In the genomic region with DNA sequence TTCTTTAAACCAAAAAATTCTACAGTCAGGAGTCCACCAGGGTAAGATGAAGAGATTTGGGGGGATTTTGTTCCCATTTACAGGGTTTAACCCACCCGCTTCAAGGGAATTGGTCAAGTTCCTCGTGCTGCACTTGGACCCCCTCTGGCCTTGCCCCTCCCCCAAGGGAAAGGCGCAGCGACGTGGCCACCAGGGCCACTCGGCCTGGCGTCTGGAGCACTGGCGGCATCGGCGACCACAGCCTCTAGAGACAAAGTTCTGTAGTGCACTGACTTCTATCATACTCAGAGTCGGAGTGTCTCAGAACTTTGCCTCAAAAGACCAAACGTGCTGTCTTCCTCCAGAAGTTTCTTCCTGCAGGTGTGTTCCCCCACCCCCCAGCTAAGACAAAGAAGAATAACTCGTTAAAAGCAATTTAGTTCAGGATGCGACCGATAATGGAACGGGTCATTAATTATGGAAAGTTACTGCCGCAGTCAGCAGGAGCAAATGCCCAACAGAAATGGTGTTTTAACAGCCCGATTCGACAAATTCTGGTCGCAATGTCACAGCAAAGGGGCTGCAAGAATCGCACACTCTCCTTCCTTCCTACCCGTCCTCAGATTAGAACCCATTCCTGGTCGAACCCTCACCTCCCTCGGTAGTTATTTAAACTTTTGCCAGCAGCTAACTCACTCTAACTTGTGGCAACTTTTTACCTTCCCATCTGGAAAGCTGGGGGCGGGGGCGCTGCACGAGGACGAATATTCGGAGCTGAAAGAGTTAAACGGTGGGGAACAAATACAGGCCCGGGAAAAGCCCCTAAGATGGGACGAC, we compare ENCODE assay signal across 8 cellular contexts.
DNase-seq lines count a peak whose midpoint lies in the region; ATAC-seq, FAIRE-seq and TF ChIP-seq lines count a peak whose summit lies in the region.

No MANE protein-coding gene starts in this region.

- H3K4me1 ChIP-seq in Karpas-422 (ENCODE audit: low read length) = peaks cover 43% of the 10 kb centered on the region
- peaks cover 7 to 14% of the 10 kb centered on the region in 2 donors for H3K4me1 ChIP-seq in naive thymus-derived CD4-positive, alpha-beta T cell (ENCODE audit: control insufficient read depth in 2 of 2, insufficient read depth in 2 of 2, low read length in 2 of 2)

- TF ChIP-seq POLR2A in GM12892 (IDR thresholded peaks at IDR 0.05; ENCODE audit: low read depth, low read length) = no peak

- H3K9me3 Mint-ChIP-seq in naive thymus-derived CD4-positive, alpha-beta T cell = peaks cover 0 to 4% (median 0%) of the 10 kb centered on the region in 11 donors

- no peak for TF ChIP-seq CTCF in coronary artery (IDR thresholded peaks at IDR 0.05)

- peak overlapping the region; percentile 84 to 94 (median 88) for H3K4me3 Mint-ChIP-seq in naive thymus-derived CD4-positive, alpha-beta T cell

- POLR2A ChIA-PET in naive thymus-derived CD4-positive, alpha-beta T cell (lab: Charles Lee) = interaction anchor here (0.9 to 1.2 kb wide), 2 partner anchors 53 to 249 kb away, joined by 3 read pairs; no protein-coding TSS in a partner anchor

- H3K4me2 ChIP-seq in Karpas-422 (ENCODE audit: low read depth, low read length, poor library complexity, severe bottlenecking) = peak overlapping the region; percentile 90

- H3K9me3 ChIP-seq in Karpas-422 (ENCODE audit: low read length) = no peaks in the 10 kb centered on the region
- no peaks in the 10 kb centered on the region for H3K9me3 ChIP-seq in naive thymus-derived CD4-positive, alpha-beta T cell (ENCODE audit: control insufficient read depth in 2 of 3, low read length in 3 of 3)

- ATAC-seq in naive thymus-derived CD4-positive, alpha-beta T cell = no peak
- ATAC-seq in GM21528 (IDR thresholded peaks at IDR 0.05; ENCODE audit: low FRiP score, unreplicated experiment) = no peak
- no peak for ATAC-seq in GM21737 (IDR thresholded peaks at IDR 0.05; ENCODE audit: unreplicated experiment)

- no peaks in the 10 kb centered on the region for H3K36me3 ChIP-seq in Karpas-422 (ENCODE audit: insufficient read depth, low read length)
- no peaks in the 10 kb centered on the region for H3K36me3 ChIP-seq in naive thymus-derived CD4-positive, alpha-beta T cell (ENCODE audit: control insufficient read depth in 2 of 3, insufficient read depth in 3 of 3, low read length in 3 of 3)

- H2AFZ ChIP-seq in Karpas-422 (ENCODE audit: low read length) = no peak overlapping the region

- H3K9ac ChIP-seq in Karpas-422 (ENCODE audit: low read length) = peak overlapping the region; percentile 72

- H3K27me3 ChIP-seq in Karpas-422 (ENCODE audit: low read length) = no peaks in the 10 kb centered on the region
- no peaks in the 10 kb centered on the region for H3K27me3 ChIP-seq in naive thymus-derived CD4-positive, alpha-beta T cell (ENCODE audit: control insufficient read depth in 2 of 2, insufficient read depth in 2 of 2, low read length in 2 of 2)

- H3K79me2 ChIP-seq in Karpas-422 (ENCODE audit: low read length) = no peaks in the 10 kb centered on the region

- peaks cover 0 to 14% (median 0%) of the 10 kb centered on the region in 5 donors for H3K36me3 Mint-ChIP-seq in naive thymus-derived CD4-positive, alpha-beta T cell

- peaks cover 16 to 31% (median 20%) of the 10 kb centered on the region in 7 donors for H3K4me1 Mint-ChIP-seq in naive thymus-derived CD4-positive, alpha-beta T cell

- CTCF ChIA-PET in naive thymus-derived CD4-positive, alpha-beta T cell (lab: Charles Lee) = interaction anchor here (1.8 kb wide), 1 partner anchor 57 kb away, joined by 4 read pairs; no protein-coding TSS in a partner anchor

- H3K27ac ChIP-seq in Karpas-422 (ENCODE audit: low read length) (no peak overlapping the region), coronary artery (no peak overlapping the region)
- no peak overlapping the region for H3K27ac ChIP-seq in naive thymus-derived CD4-positive, alpha-beta T cell (ENCODE audit: low read depth, low read length)

- H3K4me3 ChIP-seq in Karpas-422 (ENCODE audit: low read length) (peak overlapping the region; percentile 80), coronary artery (peak overlapping the region; percentile 91)
- H3K4me3 ChIP-seq in naive thymus-derived CD4-positive, alpha-beta T cell (ENCODE audit: low read length) = peak overlapping the region; percentile 61

- H3K9me2 ChIP-seq in Karpas-422 (replicated peaks; ENCODE audit: insufficient read depth, low read length) = no peaks in the 10 kb centered on the region

- FAIRE-seq in GM12892 (lab: Jason Lieb, UNC) = peak; percentile 87

- DNase-seq in GM12892 (ENCODE audit: insufficient read length) (no peak), Karpas-422 (no peak), coronary artery (ENCODE audit: low spot score) (no peak), H4 (ENCODE audit: low spot score) (no peak), SKM-1 treated with dmso at 0.1 percent for 144 hours (lab: John Stamatoyannopoulos, UW; ENCODE audit: unreplicated experiment) (no peak)
- peak in 6 of 9 donors; percentile 8 to 28 (median 23) for DNase-seq in naive thymus-derived CD4-positive, alpha-beta T cell

- intact Hi-C loops in naive thymus-derived CD4-positive, alpha-beta T cell (cut with micrococcal nuclease) = loop anchor here (2.0 to 10.0 kb wide), 12 partner anchors 55 to 1713 kb away; a partner anchor contains a TSS

- H4K20me1 ChIP-seq in Karpas-422 (ENCODE audit: insufficient read depth, low read depth, low read length) = no peaks in the 10 kb centered on the region; the same call in 1 of the 2 replicates

- peak overlapping the region; percentile 21 to 91 (median 36) for H3K27ac Mint-ChIP-seq in naive thymus-derived CD4-positive, alpha-beta T cell

- H3K27me3 Mint-ChIP-seq in naive thymus-derived CD4-positive, alpha-beta T cell = peaks cover 3 to 21% (median 7%) of the 10 kb centered on the region in 5 donors

Comparison
In these comparisons a context has a peak if more than half of its experiments do, and no peak if none do; other contexts are left out.
1. DNase-seq: peak in naive thymus-derived CD4-positive, alpha-beta T cell (6 of 9); none in GM12892 (single experiment), Karpas-422 (single experiment), coronary artery (single experiment), H4 (single experiment) and SKM-1 treated with dmso at 0.1 percent for 144 hours (single experiment).
2. Peak in every context shown above with its lines, with median percentiles within 50 percentile points of each other: H3K4me3 ChIP-seq.